8 cellular contexts compared by ENCODE assay signal in the genomic region with DNA sequence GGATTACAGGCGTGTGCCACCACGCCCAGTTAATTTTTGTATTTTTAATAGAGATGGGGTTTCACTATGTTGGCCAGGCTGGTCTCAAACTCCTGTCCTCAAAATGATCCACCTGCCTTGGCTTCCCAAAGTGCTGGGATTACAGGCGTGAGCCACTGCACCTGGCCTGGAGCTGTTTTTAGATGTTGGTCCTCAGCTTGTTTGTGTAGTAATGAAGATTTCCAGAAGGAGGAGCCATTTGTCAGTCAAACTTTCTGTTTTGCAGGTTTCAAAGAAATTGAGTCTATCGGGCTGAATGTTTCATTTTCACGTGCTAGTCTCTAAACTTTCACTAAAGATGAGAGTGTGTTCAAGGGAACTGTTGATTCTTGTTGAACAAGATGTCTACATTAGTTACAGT. TPM values are rescaled to one million over a fixed set of nuclear protein-coding genes. Genes with fewer than 3 reads are reported as not detected.
DNase-seq lines count a peak whose midpoint lies in the region; ATAC-seq, FAIRE-seq and TF ChIP-seq lines count a peak whose summit lies in the region.
"Not testable (repeated sequence)": the region's sequence is repeated elsewhere in the genome, so short reads cannot be mapped to it uniquely, and the experiment has no call there.

No MANE protein-coding gene starts in this region.

- not testable (repeated sequence) for TF ChIP-seq POLR2A in endothelial cell of umbilical vein (IDR thresholded peaks at IDR 0.05; ENCODE audit: low read depth, low read length)

- BruUV-seq in endothelial cell of umbilical vein (replicated peaks; lab: Mats Ljungman, UMichigan) = not testable (repeated sequence)

- ATAC-seq in activated naive CD4-positive, alpha-beta T cell treated with anti-CD3 and anti-CD28 coated beads, Interleukin-2, amount 50 U/mL, for 72 hours = peak; percentile 47 to 63

- H3K4me2 ChIP-seq in endothelial cell of umbilical vein (ENCODE audit: insufficient read depth, low read length) = not testable (repeated sequence)

- H3K27ac Mint-ChIP-seq in activated naive CD4-positive, alpha-beta T cell treated with anti-CD3 and anti-CD28 coated beads, Interleukin-2, amount 50 U/mL, for 72 hours = peak overlapping the region in 1 of 2 donors; percentile 75

- H3K4me1 ChIP-seq in endothelial cell of umbilical vein (ENCODE audit: control insufficient read depth, extremely low read depth, insufficient read depth, low read length) = not testable (repeated sequence)

- peaks cover 18 to 25% of the 10 kb centered on the region in 2 donors for H3K36me3 Mint-ChIP-seq in activated naive CD4-positive, alpha-beta T cell treated with anti-CD3 and anti-CD28 coated beads, Interleukin-2, amount 50 U/mL, for 72 hours

- TF ChIP-seq CTCF in AG04450 (IDR thresholded peaks at IDR 0.05; ENCODE audit: low read depth, low read length) = peak; percentile 55
- TF ChIP-seq CTCF in GM12875 (IDR thresholded peaks at IDR 0.05; ENCODE audit: borderline replicate concordance, insufficient read depth, low read depth, low read length) = peak; percentile 35; the same call in 1 of the 2 replicates
- TF ChIP-seq CTCF in RWPE1 (conservative IDR thresholded peaks at IDR 0.05; ENCODE audit: low read depth) = peak; percentile 64
- peak; percentile 16 to 30 for TF ChIP-seq CTCF in endothelial cell of umbilical vein (IDR thresholded peaks at IDR 0.05; ENCODE audit: extremely low read depth in 1 of 2, insufficient read depth in 1 of 2, low read depth in 1 of 2, low read length in 2 of 2)

- not testable (repeated sequence) for H3K79me2 ChIP-seq in endothelial cell of umbilical vein (ENCODE audit: control insufficient read depth, insufficient read depth, low read length)

- POLR2A ChIA-PET in AG04450 (lab: Yijun Ruan, JAX) (interaction anchor here (1.2 to 1.7 kb wide), 3 partner anchors 9 to 26 kb away, joined by 3 to 11 read pairs (median 3); no protein-coding TSS in a partner anchor), endothelial cell of umbilical vein (lab: Charles Lee) (interaction anchor here (1.0 kb wide), 1 partner anchor 24 kb away, joined by 3 read pairs; no protein-coding TSS in a partner anchor)
- POLR2A ChIA-PET in RWPE1 (lab: Yijun Ruan, JAX; ENCODE audit: low non-redundant PET) = not testable (repeated sequence)

- CTCF ChIA-PET in AG04450 (lab: Charles Lee) = interaction anchor here (0.6 to 3.7 kb wide), 10 partner anchors 9 to 65 kb away, joined by 4 to 40 read pairs (median 8); a partner anchor contains a TSS
- CTCF ChIA-PET in RWPE1 (lab: Yijun Ruan, JAX) = interaction anchor here (0.6 to 2.0 kb wide), 9 partner anchors 10 to 172 kb away, joined by 3 to 7 read pairs (median 4); no protein-coding TSS in a partner anchor
- CTCF ChIA-PET in endothelial cell of umbilical vein (lab: Charles Lee) = interaction anchor here (0.6 to 5.4 kb wide), 27 partner anchors 11 to 403 kb away, joined by 3 to 82 read pairs (median 5); a partner anchor contains a TSS

- not testable (repeated sequence) for H3K27me3 ChIP-seq in AG04450 (ENCODE audit: control insufficient read depth, insufficient read depth, low read length); endothelial cell of umbilical vein (ENCODE audit: control insufficient read depth in 2 of 2, insufficient read depth in 2 of 2, low read length in 2 of 2)

- dilution Hi-C loops in endothelial cell of umbilical vein (cut with MboI; ENCODE audit: extremely low pct_ligation_motif_present, low sequenced_read_pairs) = not testable (repeated sequence)

- H3K27ac ChIP-seq in AG04450 (ENCODE audit: low read depth, low read length); endothelial cell of umbilical vein (ENCODE audit: insufficient read depth, low read depth, low read length): not testable (repeated sequence)
- peak overlapping the region; percentile 39 for H3K27ac ChIP-seq in RWPE1

- FAIRE-seq in endothelial cell of umbilical vein (lab: Jason Lieb, UNC) = peak; percentile 78

- not testable (repeated sequence) for H3K9me1 ChIP-seq in endothelial cell of umbilical vein (replicated peaks; ENCODE audit: control insufficient read depth, extremely low read depth, insufficient read depth, low read length)

- intact Hi-C loops in endothelial cell of umbilical vein (cut with micrococcal nuclease) = loop anchor here (1.0 kb wide), 3 partner anchors 12 to 95 kb away; a partner anchor contains a TSS

- H3K4me3 ChIP-seq in AG04450 (ENCODE audit: low read depth, low read length); GM12875 (ENCODE audit: low read depth, low read length); endothelial cell of umbilical vein (replicated peaks in 1 of 3; ENCODE audit: insufficient read depth in 1 of 3, low read depth in 1 of 3, low read length in 3 of 3): not testable (repeated sequence)

- DNase-seq in AG04450 (ENCODE audit: low read depth, low spot score) = not testable (repeated sequence)
- DNase-seq in NAMALWA (ENCODE audit: low spot score) (peak; percentile 62), RWPE1 (ENCODE audit: low spot score) (peak; percentile 25), endothelial cell of umbilical vein (ENCODE audit: low read depth, low spot score) (peak; percentile 70), kidney tubule cell (ENCODE audit: low spot score) (peak; percentile 58), renal cortical epithelial cell (ENCODE audit: low read depth) (peak; percentile 75)
- DNase-seq in activated naive CD4-positive, alpha-beta T cell treated with anti-CD3 and anti-CD28 coated beads, Interleukin-2, amount 50 U/mL, for 72 hours (ENCODE audit: low spot score in 2 of 2) = peak in 1 of 2 donors; percentile 38

- H3K9ac ChIP-seq in endothelial cell of umbilical vein (replicated peaks; ENCODE audit: extremely low read depth, insufficient read depth, low read length) = not testable (repeated sequence)

- not testable (repeated sequence) for H4K20me1 ChIP-seq in endothelial cell of umbilical vein (replicated peaks; ENCODE audit: control insufficient read depth, extremely low read depth, insufficient read depth, low read length)

- peaks cover 21 to 37% of the 10 kb centered on the region in 2 experiments for H3K36me3 ChIP-seq in endothelial cell of umbilical vein (ENCODE audit: control insufficient read depth in 2 of 2, extremely low read depth in 1 of 2, insufficient read depth in 2 of 2, low read length in 2 of 2)

- not testable (repeated sequence) for H3K9me3 Mint-ChIP-seq in activated naive CD4-positive, alpha-beta T cell treated with anti-CD3 and anti-CD28 coated beads, Interleukin-2, amount 50 U/mL, for 72 hours

- H2AFZ ChIP-seq in endothelial cell of umbilical vein (ENCODE audit: low read depth, low read length) = not testable (repeated sequence)

- not testable (repeated sequence) for H3K9me3 ChIP-seq in AG04450 (ENCODE audit: control insufficient read depth, insufficient read depth, low read length); endothelial cell of umbilical vein (replicated peaks; ENCODE audit: control insufficient read depth, insufficient read depth, low read length)

RNA-seq across cellular contexts. Expression of a gene that starts 12.4 kb away (rescaled TPM):
- polyA plus RNA-seq in AG04450 (2011; rRNA removed) = 83.0 and 97.6 TPM in 2 replicates
- 122 and 164 TPM in 2 replicates for polyA minus RNA-seq in AG04450 (2011; rRNA and poly(A)+ RNA removed)
- 1 to 10 TPM; 5.1 to 5.7 TPM for total RNA-seq in activated naive CD4-positive, alpha-beta T cell treated with anti-CD3 and anti-CD28 coated beads, Interleukin-2, amount 50 U/mL, for 72 hours
- 183 and 227 TPM in 2 replicates for total RNA-seq in endothelial cell of umbilical vein
- polyA plus RNA-seq in endothelial cell of umbilical vein = 99.7 and 109 TPM in 2 replicates
- polyA plus RNA-seq in endothelial cell of umbilical vein (2011; cell fraction: cytosol; rRNA removed) = 69.9 and 75.8 TPM in 2 replicates
- 320 and 340 TPM in 2 replicates for polyA plus RNA-seq in endothelial cell of umbilical vein (2011; cell fraction: nucleus; rRNA removed)
- 99.4 and 105 TPM in 2 replicates for polyA plus RNA-seq in endothelial cell of umbilical vein (2012)
- polyA minus RNA-seq in endothelial cell of umbilical vein = 149 and 151 TPM in 2 replicates
- polyA minus RNA-seq in endothelial cell of umbilical vein (2011; cell fraction: cytosol; rRNA and poly(A)+ RNA removed) = 4.6 TPM
- 155 and 169 TPM in 2 replicates for polyA minus RNA-seq in endothelial cell of umbilical vein (2011; cell fraction: nucleus; rRNA and poly(A)+ RNA removed)
- total RNA-seq in renal cortical epithelial cell = 66.9 and 212 TPM in 2 replicates

RNA-seq across cellular contexts. Expression of a gene that starts 22.8 kb away (rescaled TPM):
- polyA plus RNA-seq in AG04450 (2011; rRNA removed) (303 and 387 TPM in 2 replicates), endothelial cell of umbilical vein (180 and 188 TPM in 2 replicates)
- 165 and 229 TPM in 2 replicates for polyA minus RNA-seq in AG04450 (2011; rRNA and poly(A)+ RNA removed)
- total RNA-seq in activated naive CD4-positive, alpha-beta T cell treated with anti-CD3 and anti-CD28 coated beads, Interleukin-2, amount 50 U/mL, for 72 hours = 100 to 1,000 TPM; 134 to 180 TPM
- total RNA-seq in endothelial cell of umbilical vein (168 and 172 TPM in 2 replicates), renal cortical epithelial cell (141 and 179 TPM in 2 replicates)
- polyA plus RNA-seq in endothelial cell of umbilical vein (2011; cell fraction: cytosol; rRNA removed) = 184 and 190 TPM in 2 replicates
- 83.4 and 98.1 TPM in 2 replicates for polyA plus RNA-seq in endothelial cell of umbilical vein (2011; cell fraction: nucleus; rRNA removed)
- polyA plus RNA-seq in endothelial cell of umbilical vein (2012) = 138 and 176 TPM in 2 replicates
- polyA minus RNA-seq in endothelial cell of umbilical vein = 185 and 191 TPM in 2 replicates
- 49.5 TPM for polyA minus RNA-seq in endothelial cell of umbilical vein (2011; cell fraction: cytosol; rRNA and poly(A)+ RNA removed)
- polyA minus RNA-seq in endothelial cell of umbilical vein (2011; cell fraction: nucleus; rRNA and poly(A)+ RNA removed) = 38.0 and 59.9 TPM in 2 replicates

RNA-seq across cellular contexts. Expression of a gene that starts 29.3 kb away (rescaled TPM):
- 40.8 and 57.2 TPM in 2 replicates for polyA plus RNA-seq in AG04450 (2011; rRNA removed)
- polyA minus RNA-seq in AG04450 (2011; rRNA and poly(A)+ RNA removed) = 25.8 and 26.3 TPM in 2 replicates
- 10 to 100 TPM in 1 of 2 donors, 1 to 10 TPM in 1; 8.1 to 14.4 TPM for total RNA-seq in activated naive CD4-positive, alpha-beta T cell treated with anti-CD3 and anti-CD28 coated beads, Interleukin-2, amount 50 U/mL, for 72 hours
- total RNA-seq in endothelial cell of umbilical vein = 16.7 and 17.0 TPM in 2 replicates
- 26.5 and 28.7 TPM in 2 replicates for polyA plus RNA-seq in endothelial cell of umbilical vein
- polyA plus RNA-seq in endothelial cell of umbilical vein (2011; cell fraction: cytosol; rRNA removed) = 30.0 and 32.2 TPM in 2 replicates
- polyA plus RNA-seq in endothelial cell of umbilical vein (2011; cell fraction: nucleus; rRNA removed) = 31.6 and 32.7 TPM in 2 replicates
- 21.6 and 26.2 TPM in 2 replicates for polyA plus RNA-seq in endothelial cell of umbilical vein (2012)
- 24.4 and 30.5 TPM in 2 replicates for polyA minus RNA-seq in endothelial cell of umbilical vein
- 9.1 TPM for polyA minus RNA-seq in endothelial cell of umbilical vein (2011; cell fraction: cytosol; rRNA and poly(A)+ RNA removed)
- 7.5 and 11.7 TPM in 2 replicates for polyA minus RNA-seq in endothelial cell of umbilical vein (2011; cell fraction: nucleus; rRNA and poly(A)+ RNA removed)
- 23.1 and 24.7 TPM in 2 replicates for total RNA-seq in renal cortical epithelial cell

Comparison
In these comparisons a context has a peak if more than half of its experiments do, and no peak if none do; other contexts are left out.
1. RNA of a gene that starts 12.4 kb away (total RNA-seq): 66.9 to 212 TPM in renal cortical epithelial cell and 183 to 227 TPM in endothelial cell of umbilical vein; 5.1 to 5.7 TPM in activated naive CD4-positive, alpha-beta T cell treated with anti-CD3 and anti-CD28 coated beads, Interleukin-2, amount 50 U/mL, for 72 hours; every median in the first group is over 10 times any median in the second.
2. Peak in every context shown above with its lines, with median percentiles within 50 percentile points of each other: CTCF ChIP-seq.